ENCODE assay signal across 10 cellular contexts in the genomic region with DNA sequence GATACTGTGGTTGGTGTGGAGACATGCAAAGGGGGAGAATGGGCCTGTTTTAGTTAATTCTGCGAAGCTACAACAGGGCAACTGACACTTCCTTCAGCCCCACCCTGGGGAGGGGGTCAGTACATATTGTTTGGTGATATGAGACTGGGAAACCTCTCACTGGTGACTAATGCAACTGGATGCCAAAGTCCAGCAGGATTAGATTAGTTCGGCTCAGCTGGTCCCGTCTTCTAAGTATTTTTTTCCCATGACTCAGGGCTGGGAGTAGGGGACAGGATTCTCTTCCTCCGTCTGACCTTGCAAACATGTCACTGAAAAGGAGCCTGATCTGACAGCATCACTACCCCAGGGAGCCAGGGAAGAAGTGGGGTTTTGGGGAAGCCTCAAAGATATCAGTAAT. TPM values are rescaled to one million over a fixed set of nuclear protein-coding genes. Genes with fewer than 3 reads are reported as not detected.
DNase-seq lines count a peak whose midpoint lies in the region; ATAC-seq and TF ChIP-seq lines count a peak whose summit lies in the region.
"Had no signal": no experiment of that assay in that cellular context is flagged by ENCODE, and none has a peak within 500 bp of the region (broad histone marks: within the 10 kb centered on the region; RNA-seq: fewer than 3 reads in every experiment).

No MANE protein-coding gene starts in this region.

- TF ChIP-seq CTCF in right lobe of liver (IDR thresholded peaks at IDR 0.05) = no peak

- WGBS in right lobe of liver (ENCODE audit: insufficient coverage, low coverage, low lambda C conversion rate, missing lambda C conversion rate) = 35% methylated on average over 4 of the region's 4 CpGs

- H3K9me3 ChIP-seq in right lobe of liver = no peaks in the 10 kb centered on the region
- H3K9me3 ChIP-seq: tibial nerve had no signal

- no peaks in the 10 kb centered on the region for H3K36me3 ChIP-seq in right lobe of liver

- no peak overlapping the region for H3K4me3 ChIP-seq in right lobe of liver
- H3K4me3 ChIP-seq: tibial nerve had no signal

- ATAC-seq in Right ventricle myocardium inferior = peak; percentile 63
- ATAC-seq in right lobe of liver = peak; percentile 27 to 76 (median 53)
- ATAC-seq in HG02885 (IDR thresholded peaks at IDR 0.05; ENCODE audit: poor library complexity, unreplicated experiment) = no peak

- H3K27ac ChIP-seq in right lobe of liver = no peak overlapping the region
- H3K27ac ChIP-seq: tibial nerve had no signal

- DNase-seq in Right ventricle myocardium inferior (ENCODE audit: missing footprints) = no peak
- DNase-seq in cardiac septum (ENCODE audit: low spot score) = no peak
- peak; percentile 92 for DNase-seq in dedifferentiated amniotic fluid mesenchymal stem cell (ENCODE audit: extremely low spot score)
- no peak for DNase-seq in right lobe of liver
- no peak for DNase-seq in activated CD4-positive, alpha-beta T cell treated with anti-CD3 and anti-CD28 coated beads for 4 hours
- no peak for DNase-seq in NCI-H69 (lab: John Stamatoyannopoulos, UW)
- DNase-seq in NCI-H128 (lab: John Stamatoyannopoulos, UW; ENCODE audit: unreplicated experiment) = no peak
- DNase-seq: activated CD4-positive, CD25-positive, alpha-beta regulatory T cell treated with anti-CD3 and anti-CD28 coated beads, Interleukin-2, amount 50 U/mL, for 72 hours had no signal

- TF ChIP-seq POLR2A in right lobe of liver (IDR thresholded peaks at IDR 0.05) = no peak

- intact Hi-C loops in Right ventricle myocardium inferior (cut with DNase I) (loop anchor here (5.0 kb wide), 1 partner anchor 41 kb away; the partner anchor contains the start of gene PLXNA2), cardiac septum (cut with DNase I) (no loop called here), right lobe of liver (cut with DNase I) (no loop called here)

- H3K27me3 ChIP-seq in right lobe of liver = no peaks in the 10 kb centered on the region
- H3K27me3 ChIP-seq: tibial nerve had no signal

- H3K4me1 ChIP-seq in right lobe of liver = peaks cover 0 to 19% (median 4%) of the 10 kb centered on the region in 4 donors

RNA-seq across cellular contexts. Expression of gene PLXNA2, which starts 42.9 kb away (rescaled TPM):
- total RNA-seq in Right ventricle myocardium inferior = 15.3 TPM
- 23.8 TPM for total RNA-seq in cardiac septum
- total RNA-seq in right lobe of liver = 10 to 100 TPM in 2 of 6 experiments, 1 to 10 TPM in 4; 5.6 to 20.8 (median 9.3) TPM
